Comparison of ENCODE assay signal across 8 cellular contexts in genomic region chr19:19120308-19121156, GRCh38. TPM values are rescaled to one million over a fixed set of nuclear protein-coding genes. Genes with fewer than 3 reads are reported as not detected.
DNase-seq lines count a peak whose midpoint lies in the region; ATAC-seq and TF ChIP-seq lines count a peak whose summit lies in the region.

No MANE protein-coding gene starts in this region.

- H3K27ac Mint-ChIP-seq in CD4-positive, alpha-beta T cell, result no peak overlapping the region

- H3K4me3 ChIP-seq in Jurkat, Clone E6-1 (ENCODE audit: low read length), result no peak overlapping the region
- H3K4me3 ChIP-seq in lung, result no peak overlapping the region

- POLR2A ChIA-PET in CD4-positive, alpha-beta T cell (lab: Charles Lee), result no interaction called here

- H3K9me3 Mint-ChIP-seq in CD4-positive, alpha-beta T cell, result peaks cover 2% of the 10 kb centered on the region

- TF ChIP-seq CTCF in CD4-positive, alpha-beta T cell (IDR thresholded peaks at IDR 0.05), result no peak
- TF ChIP-seq CTCF in lung (IDR thresholded peaks at IDR 0.05; ENCODE audit: control extremely low read depth, extremely low read depth), result no peak

- H3K27me3 Mint-ChIP-seq in CD4-positive, alpha-beta T cell, result no peaks in the 10 kb centered on the region

- peaks cover 0 to 2% of the 10 kb centered on the region in 2 donors for H3K4me1 ChIP-seq in lung (ENCODE audit: control insufficient read depth in 2 of 2, insufficient read depth in 2 of 2, low read length in 2 of 2)

- ATAC-seq in CD4-positive, alpha-beta T cell (ENCODE audit: poor library complexity), result peak; percentile 11
- ATAC-seq in lung (ENCODE audit: insufficient read depth, low FRiP score), result no peak
- ATAC-seq in HG03025 (IDR thresholded peaks at IDR 0.05; ENCODE audit: low FRiP score, unreplicated experiment), result no peak

- H3K27ac ChIP-seq in CD4-positive, alpha-beta T cell (ENCODE audit: low read depth, low read length), result no peak overlapping the region
- H3K27ac ChIP-seq in lung (ENCODE audit: low read depth in 1 of 2, low read length in 1 of 2), result no peak overlapping the region

- DNase-seq in CD4-positive, alpha-beta T cell, result no peak
- peak; percentile 53 for DNase-seq in Jurkat, Clone E6-1 (ENCODE audit: low read depth, low spot score)
- DNase-seq in brain pericyte (ENCODE audit: low read depth, low spot score), result peak; percentile 67
- DNase-seq in lung (ENCODE audit: low spot score), result peak; percentile 50
- DNase-seq in NCI-H510A treated with DMSO at 0.1 percent for 48 hours (lab: John Stamatoyannopoulos, UW), result no peak
- no peak for DNase-seq in COLO829 (ENCODE audit: low spot score)
- DNase-seq in NK-92 (lab: John Stamatoyannopoulos, UW; ENCODE audit: unreplicated experiment), result no peak

- CTCF ChIA-PET in CD4-positive, alpha-beta T cell (lab: Charles Lee), result no interaction called here

- H3K9me3 ChIP-seq in CD4-positive, alpha-beta T cell (ENCODE audit: control insufficient read depth, low read length), result no peaks in the 10 kb centered on the region
- H3K9me3 ChIP-seq in lung (ENCODE audit: control insufficient read depth in 2 of 2, insufficient read depth in 1 of 2, low read length in 1 of 2), result peaks cover 0 to 1% of the 10 kb centered on the region in 2 donors

- intact Hi-C loops in CD4-positive, alpha-beta T cell (cut with DNase I, micrococcal nuclease), result no loop called here

- H3K4me3 Mint-ChIP-seq in CD4-positive, alpha-beta T cell, result no peak overlapping the region

- H3K36me3 ChIP-seq in lung (ENCODE audit: control insufficient read depth in 2 of 2, insufficient read depth in 2 of 2, low read length in 2 of 2), result peaks cover 4 to 16% of the 10 kb centered on the region in 2 donors

- no peaks in the 10 kb centered on the region for H3K27me3 ChIP-seq in CD4-positive, alpha-beta T cell (ENCODE audit: control insufficient read depth, insufficient read depth, low read length)
- no peaks in the 10 kb centered on the region for H3K27me3 ChIP-seq in lung (ENCODE audit: control insufficient read depth, insufficient read depth)

- 73 to 78% methylated on average over 33 to 34 of the region's 34 CpGs for WGBS in lung, 2 donors

- H3K4me1 Mint-ChIP-seq in CD4-positive, alpha-beta T cell (ENCODE audit: low read depth), result no peaks in the 10 kb centered on the region

- peaks cover 38% of the 10 kb centered on the region for H3K36me3 Mint-ChIP-seq in CD4-positive, alpha-beta T cell (ENCODE audit: low read depth)

RNA-seq across cellular contexts. Expression of gene TMEM161A, which starts 17.7 kb away (rescaled TPM):
- total RNA-seq in CD4-positive, alpha-beta T cell, result 10 to 100 TPM in 1 of 2 experiments, 1 to 10 TPM in 1; 8.2 to 10.9 TPM
- 74.2 TPM for polyA plus RNA-seq in Jurkat, Clone E6-1 (2012; ENCODE audit: insufficient read depth, insufficient read length)
- total RNA-seq in lung, result 10 to 100 TPM; 18.1 to 32.2 TPM
- 10 to 100 TPM; 18.9 to 27.4 TPM for polyA plus RNA-seq in lung

RNA-seq across cellular contexts. Expression of gene MEF2B, which starts 49.5 kb away (rescaled TPM):
- 1 to 10 TPM; 1.9 to 3.0 TPM for total RNA-seq in CD4-positive, alpha-beta T cell
- polyA plus RNA-seq in Jurkat, Clone E6-1 (2012; ENCODE audit: insufficient read depth, insufficient read length), result 4.5 TPM
- 1 to 10 TPM in 1 of 2 donors, under 1 TPM in 1; 0.63 to 1.8 TPM for total RNA-seq in lung
- polyA plus RNA-seq in lung, result under 1 TPM; 0.44 to 0.59 TPM

RNA-seq across cellular contexts. Expression of gene SLC25A42, which starts 56.7 kb away (rescaled TPM):
- 10 to 100 TPM; 15.1 to 15.4 TPM for total RNA-seq in CD4-positive, alpha-beta T cell
- 15.9 TPM for polyA plus RNA-seq in Jurkat, Clone E6-1 (2012; ENCODE audit: insufficient read depth, insufficient read length)
- 10 to 100 TPM in 1 of 2 donors, 1 to 10 TPM in 1; 7.5 to 10.1 TPM for total RNA-seq in lung
- 1 to 10 TPM; 5.8 to 6.4 TPM for polyA plus RNA-seq in lung

Comparison
In these comparisons a context has a peak if more than half of its experiments do, and no peak if none do; other contexts are left out.
1. DNase-seq: peak in Jurkat, Clone E6-1 (single experiment), brain pericyte (single experiment) and lung (single experiment); none in CD4-positive, alpha-beta T cell (0 of 10), NCI-H510A treated with DMSO at 0.1 percent for 48 hours (single experiment), COLO829 (single experiment) and NK-92 (single experiment).